In genomic region chr7:1368682-1369571, GRCh38 we compare ENCODE assay signal across 1 cellular context.
TF ChIP-seq lines count a peak whose summit lies in the region.

No MANE protein-coding gene starts in this region.

TF ChIP-seq in K562, 482 proteins besides CTCF, POLR2A, EP300 and RAD21 (continued from another document and continues in another):
- TF ChIP-seq ZBTB40 (IDR thresholded peaks at IDR 0.05) (no peak), ZBTB40 (CRISPR knock-in tag; IDR thresholded peaks at IDR 0.05) (no peak), EGR1 (conservative IDR thresholded peaks at IDR 0.05) (no peak), MTA3 (IDR thresholded peaks at IDR 0.05; ENCODE audit: borderline replicate concordance) (0 out of 2 replicates have a peak, but pooled peaks have one; percentile 35), ARID3A (IDR thresholded peaks at IDR 0.05; ENCODE audit: borderline replicate concordance, low read depth, low read length) (no peak), ZNF263 (CRISPR knock-in tag; IDR thresholded peaks at IDR 0.05; ENCODE audit: borderline replicate concordance) (no peak), ZNF764 (CRISPR knock-in tag; IDR thresholded peaks at IDR 0.05; ENCODE audit: low read depth) (no peak), ZBTB1 (CRISPR knock-in tag; IDR thresholded peaks at IDR 0.05; ENCODE audit: borderline replicate concordance, low read depth) (0 out of 2 replicates have a peak, but pooled peaks have one; percentile 25), ZFPM2 (CRISPR knock-in tag; IDR thresholded peaks at IDR 0.05) (no peak), ZNF511 (CRISPR knock-in tag; IDR thresholded peaks at IDR 0.05) (no peak), SMAD4 (CRISPR knock-in tag; conservative IDR thresholded peaks at IDR 0.05) (0 out of 2 replicates have a peak, but pooled peaks have one; percentile 25), ZNF239 (CRISPR knock-in tag; IDR thresholded peaks at IDR 0.05) (no peak), HCFC1 (IDR thresholded peaks at IDR 0.05; ENCODE audit: low read depth, low read length) (no peak), SP1 (CRISPR knock-in tag; IDR thresholded peaks at IDR 0.05) (peak; percentile 92), MYBL2 (IDR thresholded peaks at IDR 0.05; ENCODE audit: low read depth) (no peak), MYBL2 (CRISPR knock-in tag; IDR thresholded peaks at IDR 0.05; ENCODE audit: borderline replicate concordance) (no peak), ARNT (IDR thresholded peaks at IDR 0.05) (no peak), THRAP3 (IDR thresholded peaks at IDR 0.05; ENCODE audit: borderline replicate concordance) (no peak), PRDM10 (IDR thresholded peaks at IDR 0.05; ENCODE audit: partially characterized antibody) (no peak), NUFIP1 (IDR thresholded peaks at IDR 0.05; ENCODE audit: partially characterized antibody) (no peak), GATAD2A (IDR thresholded peaks at IDR 0.05) (0 out of 2 replicates have a peak, but pooled peaks have one; percentile 45), ZNF133 (CRISPR knock-in tag; IDR thresholded peaks at IDR 0.05) (no peak), BHLHE40 (IDR thresholded peaks at IDR 0.05; ENCODE audit: low read length) (no peak), GATAD2B (IDR thresholded peaks at IDR 0.05; ENCODE audit: borderline replicate concordance) (no peak), ZNF699 (CRISPR knock-in tag; IDR thresholded peaks at IDR 0.05; ENCODE audit: insufficient replicate concordance) (no peak), SIN3A (IDR thresholded peaks at IDR 0.05; ENCODE audit: borderline replicate concordance in 2 of 2, control insufficient read depth in 1 of 2, low read depth in 2 of 2, low read length in 2 of 2) (no peak), GTF2E2 (tag; IDR thresholded peaks at IDR 0.05) (no peak), ZNF184 (CRISPR knock-in tag; IDR thresholded peaks at IDR 0.05) (no peak), CBX3 (IDR thresholded peaks at IDR 0.05; ENCODE audit: borderline replicate concordance in 1 of 2, low read length in 2 of 2) (no peak), ZNF146 (CRISPR knock-in tag; IDR thresholded peaks at IDR 0.05; ENCODE audit: unreplicated experiment) (no peak), ZNF57 (CRISPR knock-in tag; IDR thresholded peaks at IDR 0.05) (no peak)
- TF ChIP-seq, protein P1, sequence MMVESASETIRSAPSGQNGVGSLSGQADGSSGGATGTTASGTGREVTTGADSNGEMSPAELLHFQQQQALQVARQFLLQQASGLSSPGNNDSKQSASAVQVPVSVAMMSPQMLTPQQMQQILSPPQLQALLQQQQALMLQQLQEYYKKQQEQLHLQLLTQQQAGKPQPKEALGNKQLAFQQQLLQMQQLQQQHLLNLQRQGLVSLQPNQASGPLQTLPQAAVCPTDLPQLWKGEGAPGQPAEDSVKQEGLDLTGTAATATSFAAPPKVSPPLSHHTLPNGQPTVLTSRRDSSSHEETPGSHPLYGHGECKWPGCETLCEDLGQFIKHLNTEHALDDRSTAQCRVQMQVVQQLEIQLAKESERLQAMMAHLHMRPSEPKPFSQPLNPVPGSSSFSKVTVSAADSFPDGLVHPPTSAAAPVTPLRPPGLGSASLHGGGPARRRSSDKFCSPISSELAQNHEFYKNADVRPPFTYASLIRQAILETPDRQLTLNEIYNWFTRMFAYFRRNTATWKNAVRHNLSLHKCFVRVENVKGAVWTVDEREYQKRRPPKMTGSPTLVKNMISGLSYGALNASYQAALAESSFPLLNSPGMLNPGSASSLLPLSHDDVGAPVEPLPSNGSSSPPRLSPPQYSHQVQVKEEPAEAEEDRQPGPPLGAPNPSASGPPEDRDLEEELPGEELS (CRISPR knock-in tag; IDR thresholded peaks at IDR 0.05; ENCODE audit: borderline replicate concordance): no peak
- TF ChIP-seq, protein P2, sequence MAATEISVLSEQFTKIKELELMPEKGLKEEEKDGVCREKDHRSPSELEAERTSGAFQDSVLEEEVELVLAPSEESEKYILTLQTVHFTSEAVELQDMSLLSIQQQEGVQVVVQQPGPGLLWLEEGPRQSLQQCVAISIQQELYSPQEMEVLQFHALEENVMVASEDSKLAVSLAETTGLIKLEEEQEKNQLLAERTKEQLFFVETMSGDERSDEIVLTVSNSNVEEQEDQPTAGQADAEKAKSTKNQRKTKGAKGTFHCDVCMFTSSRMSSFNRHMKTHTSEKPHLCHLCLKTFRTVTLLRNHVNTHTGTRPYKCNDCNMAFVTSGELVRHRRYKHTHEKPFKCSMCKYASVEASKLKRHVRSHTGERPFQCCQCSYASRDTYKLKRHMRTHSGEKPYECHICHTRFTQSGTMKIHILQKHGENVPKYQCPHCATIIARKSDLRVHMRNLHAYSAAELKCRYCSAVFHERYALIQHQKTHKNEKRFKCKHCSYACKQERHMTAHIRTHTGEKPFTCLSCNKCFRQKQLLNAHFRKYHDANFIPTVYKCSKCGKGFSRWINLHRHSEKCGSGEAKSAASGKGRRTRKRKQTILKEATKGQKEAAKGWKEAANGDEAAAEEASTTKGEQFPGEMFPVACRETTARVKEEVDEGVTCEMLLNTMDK (IDR thresholded peaks at IDR 0.05; ENCODE audit: borderline replicate concordance, insufficient read depth, low read depth, low read length, poor library complexity, severe bottlenecking): peak; percentile 58
- TF ChIP-seq, protein P3, sequence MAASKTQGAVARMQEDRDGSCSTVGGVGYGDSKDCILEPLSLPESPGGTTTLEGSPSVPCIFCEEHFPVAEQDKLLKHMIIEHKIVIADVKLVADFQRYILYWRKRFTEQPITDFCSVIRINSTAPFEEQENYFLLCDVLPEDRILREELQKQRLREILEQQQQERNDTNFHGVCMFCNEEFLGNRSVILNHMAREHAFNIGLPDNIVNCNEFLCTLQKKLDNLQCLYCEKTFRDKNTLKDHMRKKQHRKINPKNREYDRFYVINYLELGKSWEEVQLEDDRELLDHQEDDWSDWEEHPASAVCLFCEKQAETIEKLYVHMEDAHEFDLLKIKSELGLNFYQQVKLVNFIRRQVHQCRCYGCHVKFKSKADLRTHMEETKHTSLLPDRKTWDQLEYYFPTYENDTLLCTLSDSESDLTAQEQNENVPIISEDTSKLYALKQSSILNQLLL (CRISPR knock-in tag; IDR thresholded peaks at IDR 0.05; ENCODE audit: borderline replicate concordance): no peak
- TF ChIP-seq, protein P4, sequence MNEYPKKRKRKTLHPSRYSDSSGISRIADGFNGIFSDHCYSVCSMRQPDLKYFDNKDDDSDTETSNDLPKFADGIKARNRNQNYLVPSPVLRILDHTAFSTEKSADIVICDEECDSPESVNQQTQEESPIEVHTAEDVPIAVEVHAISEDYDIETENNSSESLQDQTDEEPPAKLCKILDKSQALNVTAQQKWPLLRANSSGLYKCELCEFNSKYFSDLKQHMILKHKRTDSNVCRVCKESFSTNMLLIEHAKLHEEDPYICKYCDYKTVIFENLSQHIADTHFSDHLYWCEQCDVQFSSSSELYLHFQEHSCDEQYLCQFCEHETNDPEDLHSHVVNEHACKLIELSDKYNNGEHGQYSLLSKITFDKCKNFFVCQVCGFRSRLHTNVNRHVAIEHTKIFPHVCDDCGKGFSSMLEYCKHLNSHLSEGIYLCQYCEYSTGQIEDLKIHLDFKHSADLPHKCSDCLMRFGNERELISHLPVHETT (CRISPR knock-in tag; conservative IDR thresholded peaks at IDR 0.05 in 1 of 2, IDR thresholded peaks at IDR 0.05 in 1 of 2): no peak
